2 cellular contexts compared by ENCODE assay signal in the genomic region with DNA sequence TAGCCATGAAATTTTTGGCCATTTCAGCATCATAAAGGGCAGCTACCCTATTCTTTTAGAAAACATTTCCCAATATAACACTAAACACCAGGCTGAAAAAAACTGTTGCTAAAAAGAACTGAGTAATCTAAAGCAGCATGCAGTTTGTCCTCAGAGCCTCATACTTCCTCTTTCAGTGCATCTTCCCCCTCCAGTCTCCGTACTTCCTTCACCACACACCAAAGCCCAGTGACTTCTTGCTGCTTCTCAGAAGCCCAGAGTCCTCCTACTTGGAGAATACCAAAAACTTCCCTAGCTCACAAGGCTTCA.
TF ChIP-seq lines count a peak whose summit lies in the region.

No MANE protein-coding gene starts in this region.

TF ChIP-seq in HepG2, 621 proteins besides CTCF, POLR2A, EP300 and RAD21:
- TF ChIP-seq SP1 (IDR thresholded peaks at IDR 0.05), result no peak
- no peak for TF ChIP-seq SP1 (CRISPR knock-in tag; IDR thresholded peaks at IDR 0.05)
- TF ChIP-seq ZBTB38 (CRISPR knock-in tag; IDR thresholded peaks at IDR 0.05), result no peak
- TF ChIP-seq, protein P1, sequence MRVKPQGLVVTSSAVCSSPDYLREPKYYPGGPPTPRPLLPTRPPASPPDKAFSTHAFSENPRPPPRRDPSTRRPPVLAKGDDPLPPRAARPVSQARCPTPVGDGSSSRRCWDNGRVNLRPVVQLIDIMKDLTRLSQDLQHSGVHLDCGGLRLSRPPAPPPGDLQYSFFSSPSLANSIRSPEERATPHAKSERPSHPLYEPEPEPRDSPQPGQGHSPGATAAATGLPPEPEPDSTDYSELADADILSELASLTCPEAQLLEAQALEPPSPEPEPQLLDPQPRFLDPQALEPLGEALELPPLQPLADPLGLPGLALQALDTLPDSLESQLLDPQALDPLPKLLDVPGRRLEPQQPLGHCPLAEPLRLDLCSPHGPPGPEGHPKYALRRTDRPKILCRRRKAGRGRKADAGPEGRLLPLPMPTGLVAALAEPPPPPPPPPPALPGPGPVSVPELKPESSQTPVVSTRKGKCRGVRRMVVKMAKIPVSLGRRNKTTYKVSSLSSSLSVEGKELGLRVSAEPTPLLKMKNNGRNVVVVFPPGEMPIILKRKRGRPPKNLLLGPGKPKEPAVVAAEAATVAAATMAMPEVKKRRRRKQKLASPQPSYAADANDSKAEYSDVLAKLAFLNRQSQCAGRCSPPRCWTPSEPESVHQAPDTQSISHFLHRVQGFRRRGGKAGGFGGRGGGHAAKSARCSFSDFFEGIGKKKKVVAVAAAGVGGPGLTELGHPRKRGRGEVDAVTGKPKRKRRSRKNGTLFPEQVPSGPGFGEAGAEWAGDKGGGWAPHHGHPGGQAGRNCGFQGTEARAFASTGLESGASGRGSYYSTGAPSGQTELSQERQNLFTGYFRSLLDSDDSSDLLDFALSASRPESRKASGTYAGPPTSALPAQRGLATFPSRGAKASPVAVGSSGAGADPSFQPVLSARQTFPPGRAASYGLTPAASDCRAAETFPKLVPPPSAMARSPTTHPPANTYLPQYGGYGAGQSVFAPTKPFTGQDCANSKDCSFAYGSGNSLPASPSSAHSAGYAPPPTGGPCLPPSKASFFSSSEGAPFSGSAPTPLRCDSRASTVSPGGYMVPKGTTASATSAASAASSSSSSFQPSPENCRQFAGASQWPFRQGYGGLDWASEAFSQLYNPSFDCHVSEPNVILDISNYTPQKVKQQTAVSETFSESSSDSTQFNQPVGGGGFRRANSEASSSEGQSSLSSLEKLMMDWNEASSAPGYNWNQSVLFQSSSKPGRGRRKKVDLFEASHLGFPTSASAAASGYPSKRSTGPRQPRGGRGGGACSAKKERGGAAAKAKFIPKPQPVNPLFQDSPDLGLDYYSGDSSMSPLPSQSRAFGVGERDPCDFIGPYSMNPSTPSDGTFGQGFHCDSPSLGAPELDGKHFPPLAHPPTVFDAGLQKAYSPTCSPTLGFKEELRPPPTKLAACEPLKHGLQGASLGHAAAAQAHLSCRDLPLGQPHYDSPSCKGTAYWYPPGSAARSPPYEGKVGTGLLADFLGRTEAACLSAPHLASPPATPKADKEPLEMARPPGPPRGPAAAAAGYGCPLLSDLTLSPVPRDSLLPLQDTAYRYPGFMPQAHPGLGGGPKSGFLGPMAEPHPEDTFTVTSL (CRISPR knock-in tag; IDR thresholded peaks at IDR 0.05; ENCODE audit: borderline replicate concordance), result no peak
- no peak for TF ChIP-seq MLLT10 (CRISPR knock-in tag; IDR thresholded peaks at IDR 0.05)
- TF ChIP-seq ZNF614 (CRISPR knock-in tag; IDR thresholded peaks at IDR 0.05; ENCODE audit: borderline replicate concordance), result no peak
- TF ChIP-seq, protein P2, sequence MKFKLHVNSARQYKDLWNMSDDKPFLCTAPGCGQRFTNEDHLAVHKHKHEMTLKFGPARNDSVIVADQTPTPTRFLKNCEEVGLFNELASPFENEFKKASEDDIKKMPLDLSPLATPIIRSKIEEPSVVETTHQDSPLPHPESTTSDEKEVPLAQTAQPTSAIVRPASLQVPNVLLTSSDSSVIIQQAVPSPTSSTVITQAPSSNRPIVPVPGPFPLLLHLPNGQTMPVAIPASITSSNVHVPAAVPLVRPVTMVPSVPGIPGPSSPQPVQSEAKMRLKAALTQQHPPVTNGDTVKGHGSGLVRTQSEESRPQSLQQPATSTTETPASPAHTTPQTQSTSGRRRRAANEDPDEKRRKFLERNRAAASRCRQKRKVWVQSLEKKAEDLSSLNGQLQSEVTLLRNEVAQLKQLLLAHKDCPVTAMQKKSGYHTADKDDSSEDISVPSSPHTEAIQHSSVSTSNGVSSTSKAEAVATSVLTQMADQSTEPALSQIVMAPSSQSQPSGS (CRISPR knock-in tag; IDR thresholded peaks at IDR 0.05), result no peak
- TF ChIP-seq, protein P3, sequence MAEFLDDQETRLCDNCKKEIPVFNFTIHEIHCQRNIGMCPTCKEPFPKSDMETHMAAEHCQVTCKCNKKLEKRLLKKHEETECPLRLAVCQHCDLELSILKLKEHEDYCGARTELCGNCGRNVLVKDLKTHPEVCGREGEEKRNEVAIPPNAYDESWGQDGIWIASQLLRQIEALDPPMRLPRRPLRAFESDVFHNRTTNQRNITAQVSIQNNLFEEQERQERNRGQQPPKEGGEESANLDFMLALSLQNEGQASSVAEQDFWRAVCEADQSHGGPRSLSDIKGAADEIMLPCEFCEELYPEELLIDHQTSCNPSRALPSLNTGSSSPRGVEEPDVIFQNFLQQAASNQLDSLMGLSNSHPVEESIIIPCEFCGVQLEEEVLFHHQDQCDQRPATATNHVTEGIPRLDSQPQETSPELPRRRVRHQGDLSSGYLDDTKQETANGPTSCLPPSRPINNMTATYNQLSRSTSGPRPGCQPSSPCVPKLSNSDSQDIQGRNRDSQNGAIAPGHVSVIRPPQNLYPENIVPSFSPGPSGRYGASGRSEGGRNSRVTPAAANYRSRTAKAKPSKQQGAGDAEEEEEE (CRISPR knock-in tag; IDR thresholded peaks at IDR 0.05; ENCODE audit: borderline replicate concordance), result no peak
- no peak for TF ChIP-seq ZNF451 (CRISPR knock-in tag; IDR thresholded peaks at IDR 0.05)
- no peak for TF ChIP-seq ZNF292 (CRISPR knock-in tag; IDR thresholded peaks at IDR 0.05; ENCODE audit: borderline replicate concordance, low read depth)

TF ChIP-seq in K562, 482 proteins besides CTCF, POLR2A, EP300 and RAD21 (continues in another document):
- no peak for TF ChIP-seq IRF2 (CRISPR knock-in tag; IDR thresholded peaks at IDR 0.05)
- TF ChIP-seq JUN (IDR thresholded peaks at IDR 0.05; ENCODE audit: borderline replicate concordance, low read depth, low read length), result no peak
- TF ChIP-seq JUN (CRISPR knock-in tag; IDR thresholded peaks at IDR 0.05; ENCODE audit: borderline replicate concordance), result no peak
- TF ChIP-seq ZNF75A (CRISPR knock-in tag; IDR thresholded peaks at IDR 0.05), result 0 out of 2 replicates have a peak, but pooled peaks have one; percentile 8
- TF ChIP-seq ZNF766 (CRISPR knock-in tag; conservative IDR thresholded peaks at IDR 0.05), result 0 out of 2 replicates have a peak, but pooled peaks have one; percentile 56
- TF ChIP-seq ELF4 (CRISPR knock-in tag; IDR thresholded peaks at IDR 0.05), result 0 out of 2 replicates have a peak, but pooled peaks have one; percentile 23
- 0 out of 2 replicates have a peak, but pooled peaks have one; percentile 14 for TF ChIP-seq ZNF384 (IDR thresholded peaks at IDR 0.05; ENCODE audit: low read depth, low read length)
- TF ChIP-seq, protein P4, sequence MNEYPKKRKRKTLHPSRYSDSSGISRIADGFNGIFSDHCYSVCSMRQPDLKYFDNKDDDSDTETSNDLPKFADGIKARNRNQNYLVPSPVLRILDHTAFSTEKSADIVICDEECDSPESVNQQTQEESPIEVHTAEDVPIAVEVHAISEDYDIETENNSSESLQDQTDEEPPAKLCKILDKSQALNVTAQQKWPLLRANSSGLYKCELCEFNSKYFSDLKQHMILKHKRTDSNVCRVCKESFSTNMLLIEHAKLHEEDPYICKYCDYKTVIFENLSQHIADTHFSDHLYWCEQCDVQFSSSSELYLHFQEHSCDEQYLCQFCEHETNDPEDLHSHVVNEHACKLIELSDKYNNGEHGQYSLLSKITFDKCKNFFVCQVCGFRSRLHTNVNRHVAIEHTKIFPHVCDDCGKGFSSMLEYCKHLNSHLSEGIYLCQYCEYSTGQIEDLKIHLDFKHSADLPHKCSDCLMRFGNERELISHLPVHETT (CRISPR knock-in tag; conservative IDR thresholded peaks at IDR 0.05 in 1 of 2, IDR thresholded peaks at IDR 0.05 in 1 of 2), result 0 out of 4 replicates have a peak, but pooled peaks of 1 of the 2 experiments have one; percentile 13
- TF ChIP-seq, protein P5, sequence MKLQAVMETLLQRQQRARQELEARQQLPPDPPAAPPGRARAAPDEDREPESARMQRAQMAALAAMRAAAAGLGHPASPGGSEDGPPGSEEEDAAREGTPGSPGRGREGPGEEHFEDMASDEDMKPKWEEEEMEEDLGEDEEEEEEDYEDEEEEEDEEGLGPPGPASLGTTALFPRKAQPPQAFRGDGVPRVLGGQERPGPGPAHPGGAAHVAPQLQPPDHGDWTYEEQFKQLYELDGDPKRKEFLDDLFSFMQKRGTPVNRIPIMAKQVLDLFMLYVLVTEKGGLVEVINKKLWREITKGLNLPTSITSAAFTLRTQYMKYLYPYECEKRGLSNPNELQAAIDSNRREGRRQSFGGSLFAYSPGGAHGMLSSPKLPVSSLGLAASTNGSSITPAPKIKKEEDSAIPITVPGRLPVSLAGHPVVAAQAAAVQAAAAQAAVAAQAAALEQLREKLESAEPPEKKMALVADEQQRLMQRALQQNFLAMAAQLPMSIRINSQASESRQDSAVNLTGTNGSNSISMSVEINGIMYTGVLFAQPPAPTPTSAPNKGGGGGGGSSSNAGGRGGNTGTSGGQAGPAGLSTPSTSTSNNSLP (IDR thresholded peaks at IDR 0.05; ENCODE audit: borderline replicate concordance, low read depth, low read length), result no peak
- TF ChIP-seq GATAD2B (IDR thresholded peaks at IDR 0.05; ENCODE audit: borderline replicate concordance), result no peak
- TF ChIP-seq, protein P6, sequence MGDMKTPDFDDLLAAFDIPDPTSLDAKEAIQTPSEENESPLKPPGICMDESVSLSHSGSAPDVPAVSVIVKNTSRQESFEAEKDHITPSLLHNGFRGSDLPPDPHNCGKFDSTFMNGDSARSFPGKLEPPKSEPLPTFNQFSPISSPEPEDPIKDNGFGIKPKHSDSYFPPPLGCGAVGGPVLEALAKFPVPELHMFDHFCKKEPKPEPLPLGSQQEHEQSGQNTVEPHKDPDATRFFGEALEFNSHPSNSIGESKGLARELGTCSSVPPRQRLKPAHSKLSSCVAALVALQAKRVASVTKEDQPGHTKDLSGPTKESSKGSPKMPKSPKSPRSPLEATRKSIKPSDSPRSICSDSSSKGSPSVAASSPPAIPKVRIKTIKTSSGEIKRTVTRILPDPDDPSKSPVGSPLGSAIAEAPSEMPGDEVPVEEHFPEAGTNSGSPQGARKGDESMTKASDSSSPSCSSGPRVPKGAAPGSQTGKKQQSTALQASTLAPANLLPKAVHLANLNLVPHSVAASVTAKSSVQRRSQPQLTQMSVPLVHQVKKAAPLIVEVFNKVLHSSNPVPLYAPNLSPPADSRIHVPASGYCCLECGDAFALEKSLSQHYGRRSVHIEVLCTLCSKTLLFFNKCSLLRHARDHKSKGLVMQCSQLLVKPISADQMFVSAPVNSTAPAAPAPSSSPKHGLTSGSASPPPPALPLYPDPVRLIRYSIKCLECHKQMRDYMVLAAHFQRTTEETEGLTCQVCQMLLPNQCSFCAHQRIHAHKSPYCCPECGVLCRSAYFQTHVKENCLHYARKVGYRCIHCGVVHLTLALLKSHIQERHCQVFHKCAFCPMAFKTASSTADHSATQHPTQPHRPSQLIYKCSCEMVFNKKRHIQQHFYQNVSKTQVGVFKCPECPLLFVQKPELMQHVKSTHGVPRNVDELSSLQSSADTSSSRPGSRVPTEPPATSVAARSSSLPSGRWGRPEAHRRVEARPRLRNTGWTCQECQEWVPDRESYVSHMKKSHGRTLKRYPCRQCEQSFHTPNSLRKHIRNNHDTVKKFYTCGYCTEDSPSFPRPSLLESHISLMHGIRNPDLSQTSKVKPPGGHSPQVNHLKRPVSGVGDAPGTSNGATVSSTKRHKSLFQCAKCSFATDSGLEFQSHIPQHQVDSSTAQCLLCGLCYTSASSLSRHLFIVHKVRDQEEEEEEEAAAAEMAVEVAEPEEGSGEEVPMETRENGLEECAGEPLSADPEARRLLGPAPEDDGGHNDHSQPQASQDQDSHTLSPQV (IDR thresholded peaks at IDR 0.05), result peak; percentile 35; the same call in 1 of the 2 replicates
- TF ChIP-seq ETV6 (IDR thresholded peaks at IDR 0.05; ENCODE audit: borderline replicate concordance in 1 of 2, low read depth in 2 of 2, low read length in 1 of 2), result peak in 1 of 2 experiments; percentile 92; a peak in 2 of 4 replicates
- no peak for TF ChIP-seq ETV6 (CRISPR knock-in tag; IDR thresholded peaks at IDR 0.05; ENCODE audit: borderline replicate concordance)
- TF ChIP-seq ZNF589 (CRISPR knock-in tag; IDR thresholded peaks at IDR 0.05; ENCODE audit: low read depth), result 0 out of 2 replicates have a peak, but pooled peaks have one; percentile 43
- no peak for TF ChIP-seq CBX8 (IDR thresholded peaks at IDR 0.05; ENCODE audit: borderline replicate concordance, extremely low read depth, low read depth, low read length, poor library complexity, severe bottlenecking)
- TF ChIP-seq L3MBTL2 (IDR thresholded peaks at IDR 0.05), result peak; percentile 73
- TF ChIP-seq ZNF12 (CRISPR knock-in tag; IDR thresholded peaks at IDR 0.05), result 0 out of 2 replicates have a peak, but pooled peaks have one; percentile 12
- TF ChIP-seq ZNF24 (IDR thresholded peaks at IDR 0.05), result peak; percentile 12; the same call in 1 of the 2 replicates
- TF ChIP-seq, protein P7, sequence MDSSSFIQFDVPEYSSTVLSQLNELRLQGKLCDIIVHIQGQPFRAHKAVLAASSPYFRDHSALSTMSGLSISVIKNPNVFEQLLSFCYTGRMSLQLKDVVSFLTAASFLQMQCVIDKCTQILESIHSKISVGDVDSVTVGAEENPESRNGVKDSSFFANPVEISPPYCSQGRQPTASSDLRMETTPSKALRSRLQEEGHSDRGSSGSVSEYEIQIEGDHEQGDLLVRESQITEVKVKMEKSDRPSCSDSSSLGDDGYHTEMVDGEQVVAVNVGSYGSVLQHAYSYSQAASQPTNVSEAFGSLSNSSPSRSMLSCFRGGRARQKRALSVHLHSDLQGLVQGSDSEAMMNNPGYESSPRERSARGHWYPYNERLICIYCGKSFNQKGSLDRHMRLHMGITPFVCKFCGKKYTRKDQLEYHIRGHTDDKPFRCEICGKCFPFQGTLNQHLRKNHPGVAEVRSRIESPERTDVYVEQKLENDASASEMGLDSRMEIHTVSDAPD (CRISPR knock-in tag; IDR thresholded peaks at IDR 0.05), result no peak
- no peak for TF ChIP-seq RBFOX2 (IDR thresholded peaks at IDR 0.05; ENCODE audit: low read depth, low read length)
- TF ChIP-seq SPI1 (IDR thresholded peaks at IDR 0.05; ENCODE audit: borderline replicate concordance, low read depth, low read length), result 0 out of 2 replicates have a peak, but pooled peaks have one; percentile 27
- TF ChIP-seq ARID1B (IDR thresholded peaks at IDR 0.05), result peak; percentile 37; the same call in 1 of the 2 replicates
- TF ChIP-seq SMARCA4 (IDR thresholded peaks at IDR 0.05), result 0 out of 2 replicates have a peak, but pooled peaks have one; percentile 43
- no peak for TF ChIP-seq ZNF3 (CRISPR knock-in tag; IDR thresholded peaks at IDR 0.05)
- TF ChIP-seq MEF2A (IDR thresholded peaks at IDR 0.05; ENCODE audit: control insufficient read depth, low read depth, low read length), result no peak
- TF ChIP-seq OTX1 (CRISPR knock-in tag; IDR thresholded peaks at IDR 0.05), result 0 out of 2 replicates have a peak, but pooled peaks have one; percentile 5
- no peak for TF ChIP-seq HLTF (IDR thresholded peaks at IDR 0.05)
- peak; percentile 46; the same call in 1 of the 2 replicates for TF ChIP-seq CTBP1 (IDR thresholded peaks at IDR 0.05; ENCODE audit: borderline replicate concordance)
- no peak for TF ChIP-seq POLR3G (IDR thresholded peaks at IDR 0.05; ENCODE audit: extremely low read depth, insufficient read length, insufficient replicate concordance)
